7 cellular contexts compared by ENCODE assay signal in the genomic region with DNA sequence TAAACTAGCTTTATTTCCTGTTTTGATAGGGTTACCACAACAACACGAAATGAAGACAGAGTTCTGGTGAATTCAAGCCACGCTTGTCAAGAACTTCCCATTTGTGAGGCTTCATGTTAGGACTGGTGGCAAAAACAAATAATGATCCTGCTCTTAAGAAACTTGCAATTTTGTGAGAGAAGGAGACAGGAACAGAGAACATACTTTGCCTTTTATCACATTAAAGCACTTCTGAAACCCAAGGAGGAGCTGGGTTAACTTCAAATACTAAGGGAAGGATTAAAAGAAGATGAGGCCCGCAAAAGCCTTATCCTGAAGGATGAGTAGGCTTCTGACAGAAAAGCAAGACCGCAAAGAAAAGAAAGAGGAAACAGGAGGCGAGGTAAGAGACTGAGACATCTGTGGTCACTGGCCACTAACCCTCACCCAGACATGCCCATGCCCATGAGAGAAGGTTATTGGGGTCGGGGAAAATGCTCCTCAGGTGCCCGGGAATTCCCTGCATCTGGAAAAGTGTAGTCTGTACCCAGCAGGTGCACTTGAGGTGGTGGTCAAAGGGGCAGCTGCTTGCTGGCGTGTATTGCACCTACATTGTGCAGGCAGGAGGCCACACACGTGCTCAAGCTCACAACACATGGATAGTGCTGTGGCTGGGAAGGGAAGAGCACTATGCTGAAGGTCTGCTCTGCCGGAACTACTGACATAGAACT. TPM values are rescaled to one million over a fixed set of nuclear protein-coding genes. Genes with fewer than 3 reads are reported as not detected.
A peak's percentile ranks its signal among the peaks of the same experiment; 100 is the strongest.
DNase-seq lines count a peak whose midpoint lies in the region; ATAC-seq, FAIRE-seq and TF ChIP-seq lines count a peak whose summit lies in the region.

No MANE protein-coding gene starts in this region.

- peak; percentile 32 for DNase-seq in GM12892 (ENCODE audit: insufficient read length)
- peak; percentile 95 for DNase-seq in KBM-7
- peak; percentile 27 for DNase-seq in activated CD4-positive, alpha-beta T cell treated with anti-CD3 and anti-CD28 coated beads for 48 hours
- peak; percentile 91 to 92 for DNase-seq in fibroblast of lung (ENCODE audit: low read depth in 2 of 2)
- peak in 2 of 6 donors; percentile 16 to 29 for DNase-seq in pancreas
- no peak for DNase-seq in DMS79 (lab: John Stamatoyannopoulos, UW)
- DNase-seq in putamen (ENCODE audit: low spot score): no peak

- TF ChIP-seq CTCF in fibroblast of lung (conservative IDR thresholded peaks at IDR 0.05 in 1 of 2, IDR thresholded peaks at IDR 0.05 in 1 of 2; ENCODE audit: low read depth in 1 of 2, low read length in 2 of 2) (no peak), pancreas (IDR thresholded peaks at IDR 0.05) (no peak)

- H3K4me2 ChIP-seq in fibroblast of lung (ENCODE audit: extremely low read depth, insufficient read depth, low read length): peak overlapping the region; percentile 5

- TF ChIP-seq POLR2A in GM12892 (IDR thresholded peaks at IDR 0.05; ENCODE audit: low read depth, low read length): no peak

- no peaks in the 10 kb centered on the region for H3K27me3 ChIP-seq in fibroblast of lung (ENCODE audit: control insufficient read depth, insufficient read depth, low read length)
- H3K27me3 ChIP-seq in pancreas: no peaks in the 10 kb centered on the region

- H3K9me3 ChIP-seq in fibroblast of lung (ENCODE audit: control insufficient read depth, insufficient read depth, low read depth, low read length) (no peaks in the 10 kb centered on the region), pancreas (no peaks in the 10 kb centered on the region)

- in situ Hi-C loops in KBM-7 (cut with MboI; ENCODE audit: low pct_unique_long_range_greater_than_20kb, low sequenced_read_pairs): no loop called here

- H3K27ac ChIP-seq in fibroblast of lung (ENCODE audit: insufficient read depth, low read length): peak overlapping the region; percentile 91
- peak overlapping the region; percentile 5 to 84 (median 73) for H3K27ac ChIP-seq in pancreas

- FAIRE-seq in GM12892 (lab: Jason Lieb, UNC) (peak; percentile 81), pancreas (lab: Jason Lieb, UNC) (no peak)

- intact Hi-C loops in pancreas (cut with DNase I): no loop called here

- 60 to 61% methylated on average over 10 of the region's 10 CpGs for WGBS in pancreas, 2 donors

- H4K20me1 ChIP-seq in fibroblast of lung (ENCODE audit: control insufficient read depth, extremely low read depth, insufficient read depth, low read length): no peaks in the 10 kb centered on the region

- H3K79me2 ChIP-seq in fibroblast of lung (ENCODE audit: control insufficient read depth, insufficient read depth, low read length): peaks cover 78% of the 10 kb centered on the region

- H3K4me3 ChIP-seq in fibroblast of lung (replicated peaks in 1 of 4; ENCODE audit: control extremely low read depth in 1 of 4, insufficient read depth in 1 of 4, low read depth in 3 of 4, low read length in 4 of 4): no peak overlapping the region
- H3K4me3 ChIP-seq in pancreas: no peak overlapping the region

- H3K9ac ChIP-seq in fibroblast of lung (ENCODE audit: insufficient read depth, low read length): peak overlapping the region; percentile 37

- no peak overlapping the region for H2AFZ ChIP-seq in fibroblast of lung (ENCODE audit: low read length)

- H3K36me3 ChIP-seq in fibroblast of lung (ENCODE audit: control insufficient read depth, insufficient read depth, low read length) (no peaks in the 10 kb centered on the region), pancreas (no peaks in the 10 kb centered on the region)

- H3K4me1 ChIP-seq in fibroblast of lung (ENCODE audit: control insufficient read depth, extremely low read depth, insufficient read depth, low read length) (peaks cover 10% of the 10 kb centered on the region), pancreas (peaks cover 0 to 16% (median 13%) of the 10 kb centered on the region in 3 donors)

- peak; percentile 91 to 94 (median 92) for ATAC-seq in pancreas

RNA-seq across cellular contexts. Expression of a gene that starts 50.5 kb away (rescaled TPM):
- 43.5 TPM for polyA plus RNA-seq in GM12892 (2012; ENCODE audit: missing spikeins)
- total RNA-seq in fibroblast of lung: 39.3 and 53.8 TPM in 2 replicates
- polyA plus RNA-seq in fibroblast of lung: 133 and 134 TPM in 2 replicates
- polyA plus RNA-seq in fibroblast of lung (2012): 81.9 and 90.2 TPM in 2 replicates
- 115 and 151 TPM in 2 replicates for polyA minus RNA-seq in fibroblast of lung (ENCODE audit: low replicate concordance)
- total RNA-seq in pancreas: 10 to 100 TPM; 50.6 to 85.7 (median 69.7) TPM
- 10 to 100 TPM in 1 of 2 donors, 1 to 10 TPM in 1; 7.0 to 10.9 TPM for polyA plus RNA-seq in pancreas

Comparison
In these comparisons a context has a peak if more than half of its experiments do, and no peak if none do; other contexts are left out.
1. DNase-seq: peak in GM12892 (single experiment), KBM-7 (single experiment), activated CD4-positive, alpha-beta T cell treated with anti-CD3 and anti-CD28 coated beads for 48 hours (single experiment) and fibroblast of lung (2 of 2); none in DMS79 (single experiment) and putamen (single experiment).